ENCODE assay signal across 19 cellular contexts in genomic region chr20:34254979-34255378, GRCh38. TPM values are rescaled to one million over a fixed set of nuclear protein-coding genes. Genes with fewer than 3 reads are reported as not detected.
DNase-seq lines count a peak whose midpoint lies in the region; ATAC-seq, FAIRE-seq and TF ChIP-seq lines count a peak whose summit lies in the region.
"Had no signal": no experiment of that assay in that cellular context is flagged by ENCODE, and none has a peak within 500 bp of the region (broad histone marks: within the 10 kb centered on the region; RNA-seq: fewer than 3 reads in every experiment).

No MANE protein-coding gene starts in this region.

- H3K36me3 ChIP-seq in right lobe of liver, result no peaks in the 10 kb centered on the region
- H3K36me3 ChIP-seq: BLaER1 treated with 17β-estradiol and CSF1 and Interleukin-3, amounts not matched to agents 10 nM and 100 nM had no signal

- 15% methylated on average over 1 of the region's 1 CpG for WGBS in right lobe of liver (ENCODE audit: insufficient coverage, low coverage, low lambda C conversion rate, missing lambda C conversion rate)

- TF ChIP-seq CTCF in right lobe of liver (IDR thresholded peaks at IDR 0.05), result no peak

- peak; percentile 38 for ATAC-seq in left colon
- ATAC-seq in right lobe of liver, result peak; percentile 68 to 76 (median 72)
- ATAC-seq in HG03432 (IDR thresholded peaks at IDR 0.05; ENCODE audit: unreplicated experiment), result no peak
- ATAC-seq in SK-N-SH treated with all-trans-retinoic acid at 6 μM for 48 hours, result no peak
- ATAC-seq: CD8-positive, alpha-beta T cell had no signal

- no peak overlapping the region for H3K27ac ChIP-seq in right lobe of liver
- H3K27ac ChIP-seq: BLaER1 treated with 17β-estradiol and CSF1 and Interleukin-3, amounts not matched to agents 10 nM and 100 nM had no signal

- peak; percentile 18 for DNase-seq in HuH-7.5 (ENCODE audit: low spot score)
- DNase-seq in left colon, result no peak
- no peak for DNase-seq in right lobe of liver
- DNase-seq in HTR-8/SVneo (ENCODE audit: insufficient read length, low spot score), result no peak
- DNase-seq in activated naive CD4-positive, alpha-beta T cell treated with Interleukin-2 at 50 U/mL for 16 hours, result no peak
- DNase-seq: CD8-positive, alpha-beta T cell; DMS 273 treated with DMSO at 0.1 percent for 48 hours; DMS79; GDM1; GOT3 had no signal

- H3K4me1 ChIP-seq in right lobe of liver, result peaks cover 0 to 10% (median 2%) of the 10 kb centered on the region in 4 donors

- H3K9me3 ChIP-seq in right lobe of liver, result no peaks in the 10 kb centered on the region
- H3K9me3 ChIP-seq: BLaER1 treated with 17β-estradiol and CSF1 and Interleukin-3, amounts not matched to agents 10 nM and 100 nM had no signal

- FAIRE-seq in HTR-8/SVneo (lab: Jason Lieb, UNC), result no peak

- no peak for TF ChIP-seq POLR2A in right lobe of liver (IDR thresholded peaks at IDR 0.05)

- intact Hi-C loops in left colon (cut with DNase I, micrococcal nuclease), result no loop called here
- intact Hi-C loops in right lobe of liver (cut with DNase I), result no loop called here

- no peaks in the 10 kb centered on the region for H3K27me3 ChIP-seq in right lobe of liver
- H3K27me3 ChIP-seq: BLaER1 treated with 17β-estradiol and CSF1 and Interleukin-3, amounts not matched to agents 10 nM and 100 nM had no signal

- no peak overlapping the region for H3K4me3 ChIP-seq in right lobe of liver
- H3K4me3 ChIP-seq: BLaER1 treated with 17β-estradiol and CSF1 and Interleukin-3, amounts not matched to agents 10 nM and 100 nM; K562 had no signal

TF ChIP-seq in SK-N-SH treated with all-trans-retinoic acid at 6 μM for 48 hours, 23 proteins besides CTCF, POLR2A, EP300 and RAD21:
- no peak for TF ChIP-seq ZNF70 (CRISPR knock-in tag; IDR thresholded peaks at IDR 0.05)
- no peak for TF ChIP-seq ZNF8 (CRISPR knock-in tag; IDR thresholded peaks at IDR 0.05)
- no peak for TF ChIP-seq ZFP3 (CRISPR knock-in tag; IDR thresholded peaks at IDR 0.05)
- no peak for TF ChIP-seq POU6F1 (CRISPR knock-in tag; IDR thresholded peaks at IDR 0.05; ENCODE audit: borderline replicate concordance, low read depth)
- no peak for TF ChIP-seq ARNTL (CRISPR knock-in tag; IDR thresholded peaks at IDR 0.05; ENCODE audit: borderline replicate concordance, low read depth)
- no peak for TF ChIP-seq CSRNP3 (CRISPR knock-in tag; IDR thresholded peaks at IDR 0.05)
- TF ChIP-seq TCF4 (CRISPR knock-in tag; IDR thresholded peaks at IDR 0.05; ENCODE audit: borderline replicate concordance), result no peak
- no peak for TF ChIP-seq ZC3H10 (CRISPR knock-in tag; IDR thresholded peaks at IDR 0.05)
- no peak for TF ChIP-seq OSR1 (CRISPR knock-in tag; IDR thresholded peaks at IDR 0.05)
- TF ChIP-seq PPARA (CRISPR knock-in tag; IDR thresholded peaks at IDR 0.05; ENCODE audit: borderline replicate concordance), result no peak
- no peak for TF ChIP-seq CREB5 (CRISPR knock-in tag; IDR thresholded peaks at IDR 0.05; ENCODE audit: low read depth)
- no peak for TF ChIP-seq TSHZ2 (CRISPR knock-in tag; IDR thresholded peaks at IDR 0.05)
- TF ChIP-seq ZFP30 (CRISPR knock-in tag; IDR thresholded peaks at IDR 0.05), result no peak
- TF ChIP-seq BACH2 (CRISPR knock-in tag; IDR thresholded peaks at IDR 0.05; ENCODE audit: borderline replicate concordance), result no peak
- no peak for TF ChIP-seq CSDC2 (CRISPR knock-in tag; IDR thresholded peaks at IDR 0.05)
- no peak for TF ChIP-seq ESRRG (CRISPR knock-in tag; IDR thresholded peaks at IDR 0.05)
- TF ChIP-seq PATZ1 (CRISPR knock-in tag; IDR thresholded peaks at IDR 0.05; ENCODE audit: borderline replicate concordance), result no peak
- TF ChIP-seq ZNF565 (CRISPR knock-in tag; conservative IDR thresholded peaks at IDR 0.05; ENCODE audit: low read depth), result no peak

RNA-seq across cellular contexts. Expression of gene ASIP, which starts 13.8 kb away (rescaled TPM):
- total RNA-seq in left colon (not detected), right lobe of liver (under 1 TPM in 1 of 6 experiments, not detected in 5; 0.42 TPM)
- total RNA-seq: A172; B cell; CD8-positive, alpha-beta T cell; Daoy; H9; IMR-90; K562 had no signal

RNA-seq across cellular contexts. Expression of gene AHCY, which starts 48.2 kb away (rescaled TPM):
- 10 to 100 TPM; 72.9 to 73.9 TPM for total RNA-seq in left colon
- total RNA-seq in right lobe of liver, result 100 to 1,000 TPM in 5 of 6 experiments, 10 to 100 TPM in 1; 66.5 to 142 (median 111) TPM

Comparison
In these comparisons a context has a peak if more than half of its experiments do, and no peak if none do; other contexts are left out.
1. ATAC-seq: peak in left colon (single experiment) and right lobe of liver (4 of 4); none in HG03432 (single experiment) and SK-N-SH treated with all-trans-retinoic acid at 6 μM for 48 hours (single experiment).